8 cellular contexts compared by ENCODE assay signal in genomic region chr16:11916524-11917285, GRCh38. TPM values are rescaled to one million over a fixed set of nuclear protein-coding genes. Genes with fewer than 3 reads are reported as not detected.
A peak's percentile ranks its signal among the peaks of the same experiment; 100 is the strongest.
DNase-seq lines count a peak whose midpoint lies in the region; ATAC-seq and TF ChIP-seq lines count a peak whose summit lies in the region.

No MANE protein-coding gene starts in this region.

- peaks cover 15% of the 10 kb centered on the region for H3K36me3 Mint-ChIP-seq in activated T-cell treated with anti-CD3 and anti-CD28 coated beads, Interleukin-2, amount 50 U/mL, for 4 hours (ENCODE audit: insufficient read depth)
- H3K36me3 Mint-ChIP-seq in natural killer cell, result no peaks in the 10 kb centered on the region

- in situ Hi-C loops in Panc1 (cut with HindIII; ENCODE audit: low pct_unique_long_range_greater_than_20kb, low sequenced_read_pairs), result no loop called here

- TF ChIP-seq CTCF in Panc1 (IDR thresholded peaks at IDR 0.05) (no peak), natural killer cell (IDR thresholded peaks at IDR 0.05) (no peak)

- BruUV-seq in Panc1 (replicated peaks; lab: Mats Ljungman, UMichigan), result TSS peak; percentile 81

- intact Hi-C loops in Panc1 (cut with micrococcal nuclease; ENCODE audit: unreplicated experiment) (no loop called here), natural killer cell (cut with micrococcal nuclease) (loop anchor here (1.0 to 10.0 kb wide), 4 partner anchors 58 to 972 kb away; partner anchors contain the start of genes CLEC16A, SNX29 and TXNDC11)

- 0 out of 2 replicates have a peak, but pooled peaks cover 4% of the 10 kb centered on the region for H3K36me3 ChIP-seq in Panc1 (ENCODE audit: control insufficient read depth, insufficient read depth, low read length)
- H3K36me3 ChIP-seq in effector memory CD4-positive, alpha-beta T cell (ENCODE audit: control insufficient read depth, insufficient read depth, low read length), result no peaks in the 10 kb centered on the region

- CTCF ChIA-PET in Panc1 (lab: Charles Lee), result interaction anchor here (0.5 to 1.7 kb wide), 2 partner anchors 151 to 169 kb away, joined by 3 to 5 read pairs; no protein-coding TSS in a partner anchor

- POLR2A ChIA-PET in Panc1 (lab: Charles Lee), result no interaction called here

- no peaks in the 10 kb centered on the region for H3K9me3 Mint-ChIP-seq in activated T-cell treated with anti-CD3 and anti-CD28 coated beads, Interleukin-2, amount 50 U/mL, for 4 hours
- no peaks in the 10 kb centered on the region for H3K9me3 Mint-ChIP-seq in natural killer cell

- no peak for ATAC-seq in activated T-cell treated with anti-CD3 and anti-CD28 coated beads, Interleukin-2, amount 50 U/mL, for 4 hours
- ATAC-seq in Panc1, result peak; percentile 66
- ATAC-seq in natural killer cell, result no peak
- ATAC-seq in GM18502 (IDR thresholded peaks at IDR 0.05; ENCODE audit: poor library complexity, unreplicated experiment), result no peak

- H3K4me1 ChIP-seq in Panc1 (ENCODE audit: control insufficient read depth, insufficient read depth, low read length), result peaks cover 22% of the 10 kb centered on the region
- H3K4me1 ChIP-seq in effector memory CD4-positive, alpha-beta T cell (ENCODE audit: control insufficient read depth, insufficient read depth, low read length, poor library complexity, severe bottlenecking), result peaks cover 20% of the 10 kb centered on the region

- H3K9me3 ChIP-seq in Panc1 (ENCODE audit: control insufficient read depth, insufficient read depth, low read depth, low read length), result no peaks in the 10 kb centered on the region
- H3K9me3 ChIP-seq in effector memory CD4-positive, alpha-beta T cell (ENCODE audit: control insufficient read depth, low read length), result no peaks in the 10 kb centered on the region

- H3K4me1 Mint-ChIP-seq in activated T-cell treated with anti-CD3 and anti-CD28 coated beads, Interleukin-2, amount 50 U/mL, for 4 hours (ENCODE audit: low read depth), result peaks cover 34% of the 10 kb centered on the region
- peaks cover 33 to 40% of the 10 kb centered on the region in 2 donors for H3K4me1 Mint-ChIP-seq in natural killer cell

- H3K4me3 ChIP-seq in Panc1 (ENCODE audit: low read depth in 2 of 2, low read length in 2 of 2), result peak overlapping the region; percentile 69 to 92
- H3K4me3 ChIP-seq in effector memory CD4-positive, alpha-beta T cell (ENCODE audit: insufficient read depth, low read depth, low read length, poor library complexity, severe bottlenecking), result peak overlapping the region; percentile 47

- peak overlapping the region; percentile 78 to 85 for H3K27ac Mint-ChIP-seq in natural killer cell

- peak overlapping the region; percentile 98 for H3K27ac ChIP-seq in Panc1 (ENCODE audit: low read length)
- peak overlapping the region; percentile 78 for H3K27ac ChIP-seq in effector memory CD4-positive, alpha-beta T cell (ENCODE audit: insufficient read depth, low read length, poor library complexity, severe bottlenecking)

- H3K27me3 Mint-ChIP-seq in activated T-cell treated with anti-CD3 and anti-CD28 coated beads, Interleukin-2, amount 50 U/mL, for 4 hours (ENCODE audit: low read depth), result peaks cover 2% of the 10 kb centered on the region
- H3K27me3 Mint-ChIP-seq in natural killer cell (ENCODE audit: low read depth in 2 of 2), result peaks cover 0 to 8% of the 10 kb centered on the region in 2 donors

- H3K27me3 ChIP-seq in Panc1 (ENCODE audit: control insufficient read depth, insufficient read depth, low read length), result no peaks in the 10 kb centered on the region
- no peaks in the 10 kb centered on the region for H3K27me3 ChIP-seq in effector memory CD4-positive, alpha-beta T cell (replicated peaks; ENCODE audit: control insufficient read depth, insufficient read depth, low read length, poor library complexity, severe bottlenecking)

- no peak for DNase-seq in activated T-cell treated with anti-CD3 and anti-CD28 coated beads, Interleukin-2, amount 50 U/mL, for 4 hours
- DNase-seq in activated T-cell treated with anti-CD3 and anti-CD28 coated beads for 4 hours (no peak), Panc1 (ENCODE audit: low read depth, low spot score) (peak; percentile 69), natural killer cell (no peak), NCI-H1694 treated with DMSO at 0.1 percent for 48 hours (lab: John Stamatoyannopoulos, UW) (no peak), glomerular visceral epithelial cell (ENCODE audit: extremely low spot score) (no peak)
- DNase-seq in effector memory CD4-positive, alpha-beta T cell, result no peak

- peak overlapping the region; percentile 86 for H3K4me3 Mint-ChIP-seq in activated T-cell treated with anti-CD3 and anti-CD28 coated beads, Interleukin-2, amount 50 U/mL, for 4 hours
- H3K4me3 Mint-ChIP-seq in natural killer cell, result peak overlapping the region; percentile 89

RNA-seq across cellular contexts. Expression of gene GSPT1, which starts 0.9 kb away (rescaled TPM):
- 100 to 1,000 TPM; 266 to 281 (median 276) TPM for total RNA-seq in activated T-cell treated with anti-CD3 and anti-CD28 coated beads, Interleukin-2, amount 50 U/mL, for 4 hours
- 194 TPM for total RNA-seq in Panc1 (2021; ENCODE audit: unreplicated experiment)
- polyA plus RNA-seq in Panc1 (2012; ENCODE audit: insufficient read length), result 78.8 TPM
- total RNA-seq in natural killer cell, result 10 to 100 TPM; 51.4 to 77.8 (median 60.8) TPM

RNA-seq across cellular contexts. Expression of gene NPIPB2, which starts 25.1 kb away (rescaled TPM):
- 10 to 100 TPM in 1 of 3 donors, 1 to 10 TPM in 2; 4.3 to 11.7 (median 6.2) TPM for total RNA-seq in activated T-cell treated with anti-CD3 and anti-CD28 coated beads, Interleukin-2, amount 50 U/mL, for 4 hours
- 10.3 TPM for total RNA-seq in Panc1 (2021; ENCODE audit: unreplicated experiment)
- 4.5 TPM for polyA plus RNA-seq in Panc1 (2012; ENCODE audit: insufficient read length)
- 10 to 100 TPM; 19.6 to 43.3 (median 22.4) TPM for total RNA-seq in natural killer cell

RNA-seq across cellular contexts. Expression of gene TNFRSF17, which starts 48.3 kb away (rescaled TPM):
- not detected for total RNA-seq in activated T-cell treated with anti-CD3 and anti-CD28 coated beads, Interleukin-2, amount 50 U/mL, for 4 hours
- total RNA-seq in Panc1 (2021; ENCODE audit: unreplicated experiment), result not detected
- polyA plus RNA-seq in Panc1 (2012; ENCODE audit: insufficient read length), result not detected
- 1 to 10 TPM in 1 of 3 donors, not detected in 2; 6.6 TPM for total RNA-seq in natural killer cell

RNA-seq across cellular contexts. Expression of gene SNX29, which starts 59.8 kb away (rescaled TPM):
- 10 to 100 TPM in 1 of 3 donors, 1 to 10 TPM in 2; 8.3 to 10.6 (median 9.8) TPM for total RNA-seq in activated T-cell treated with anti-CD3 and anti-CD28 coated beads, Interleukin-2, amount 50 U/mL, for 4 hours
- total RNA-seq in Panc1 (2021; ENCODE audit: unreplicated experiment), result 8.5 TPM
- 4.9 TPM for polyA plus RNA-seq in Panc1 (2012; ENCODE audit: insufficient read length)
- total RNA-seq in natural killer cell, result 10 to 100 TPM; 38.3 to 58.9 (median 38.8) TPM
